ENCODE assay signal across 36 cellular contexts in genomic region chr13:72201726-72202125, GRCh38.
"Had no signal": no experiment of that assay in that cellular context is flagged by ENCODE, and none has a peak within 500 bp of the region (broad histone marks: within the 10 kb centered on the region; RNA-seq: fewer than 3 reads in every experiment).

No MANE protein-coding gene starts in this region.

- H3K9me3 ChIP-seq: MG63 had no signal

- H3K4me2 ChIP-seq: KMS-11 had no signal

- H3K27ac ChIP-seq: KMS-11 had no signal

- H3K9ac ChIP-seq: KMS-11 had no signal

- H3K36me3 ChIP-seq: MG63 had no signal

- H3K4me3 ChIP-seq: MG63 had no signal

- H3K27me3 ChIP-seq: MG63 had no signal

- DNase-seq: Karpas-422, Kasumi-1, KBM-7, KG1, MG63, MM.1S, MV-4-11, NCI-H1048, NCI-H1092, NCI-H1092 treated with DMSO at 0.1 percent for 48 hours, NCI-H1105, NCI-H1105 treated with DMSO at 0.1 percent for 48 hours, NCI-H1417, NCI-H1417 treated with DMSO at 0.1 percent for 48 hours, NCI-H1436, NCI-H1436 treated with DMSO at 0.1 percent for 48 hours, NCI-H146, NCI-H1694, NCI-H1694 treated with DMSO at 0.1 percent for 48 hours, NCI-H187, NCI-H187 treated with DMSO at 0.1 percent for 48 hours, NCI-H1930, NCI-H2029, NCI-H2029 treated with DMSO at 0.1 percent for 48 hours, NCI-H2081, NCI-H2081 treated with DMSO at 0.1 percent for 48 hours, NCI-H2107, NCI-H2171, NCI-H2171 treated with DMSO at 0.1 percent for 48 hours, NCI-H2227 treated with DMSO at 0.1 percent for 48 hours, NCI-H226, NCI-H345, NCI-H446, NCI-H446 treated with DMSO at 0.1 percent for 48 hours, NCI-H510A had no signal
